Comparison of ENCODE assay signal across 1 cellular context in genomic region chr5:95861221-95861857, GRCh38.
TF ChIP-seq lines count a peak whose summit lies in the region.

No MANE protein-coding gene starts in this region.

TF ChIP-seq in HepG2, 621 proteins besides CTCF, POLR2A, EP300 and RAD21 (continued from another document and continues in another):
- TF ChIP-seq ZNF260 (CRISPR knock-in tag; IDR thresholded peaks at IDR 0.05; ENCODE audit: borderline replicate concordance, low read depth) (no peak), HOXA5 (CRISPR knock-in tag; IDR thresholded peaks at IDR 0.05) (peak; percentile 75; the same call in 1 of the 2 replicates), KLF15 (CRISPR knock-in tag; IDR thresholded peaks at IDR 0.05; ENCODE audit: borderline replicate concordance) (no peak), ZNF503 (CRISPR knock-in tag; IDR thresholded peaks at IDR 0.05) (0 out of 2 replicates have a peak, but pooled peaks have one; percentile 44), NFYC (CRISPR knock-in tag; IDR thresholded peaks at IDR 0.05) (no peak), ATF7 (IDR thresholded peaks at IDR 0.05) (0 out of 2 replicates have a peak, but pooled peaks have one; percentile 2), ATF7 (CRISPR knock-in tag; IDR thresholded peaks at IDR 0.05) (no peak; the same call in 1 of the 2 replicates), CENPT (CRISPR knock-in tag; IDR thresholded peaks at IDR 0.05; ENCODE audit: low read depth) (no peak), ZNF761 (CRISPR knock-in tag; conservative IDR thresholded peaks at IDR 0.05) (0 out of 2 replicates have a peak, but pooled peaks have one; percentile 67), GABPB1 (CRISPR knock-in tag; IDR thresholded peaks at IDR 0.05) (peak; percentile 33; the same call in 1 of the 2 replicates), ZNF124 (CRISPR knock-in tag; IDR thresholded peaks at IDR 0.05) (no peak), ZBTB21 (CRISPR knock-in tag; IDR thresholded peaks at IDR 0.05) (peak; percentile 86), PITX1 (CRISPR knock-in tag; IDR thresholded peaks at IDR 0.05) (peak; percentile 71), BRD4 (CRISPR knock-in tag; IDR thresholded peaks at IDR 0.05) (no peak), PHF5A (CRISPR knock-in tag; IDR thresholded peaks at IDR 0.05; ENCODE audit: low read depth, unreplicated experiment) (peak; percentile 20), MAFG (CRISPR knock-in tag; IDR thresholded peaks at IDR 0.05) (no peak), ZNF331 (CRISPR knock-in tag; IDR thresholded peaks at IDR 0.05) (peak; percentile 47; the same call in 1 of the 2 replicates), TFDP2 (CRISPR knock-in tag; IDR thresholded peaks at IDR 0.05) (peak; percentile 27; the same call in 1 of the 2 replicates), BHLHE40 (IDR thresholded peaks at IDR 0.05; ENCODE audit: low read length) (no peak), ZNF224 (CRISPR knock-in tag; IDR thresholded peaks at IDR 0.05) (peak; percentile 72; the same call in 1 of the 2 replicates), JUND (CRISPR knock-in tag; IDR thresholded peaks at IDR 0.05) (no peak), HNRNPUL1 (IDR thresholded peaks at IDR 0.05; ENCODE audit: low read depth, low read length) (no peak), FOXO1 (CRISPR knock-in tag; IDR thresholded peaks at IDR 0.05) (peak; percentile 68; the same call in 1 of the 2 replicates), SP2 (CRISPR knock-in tag; IDR thresholded peaks at IDR 0.05) (no peak), POGZ (CRISPR knock-in tag; IDR thresholded peaks at IDR 0.05) (peak; percentile 65), HDAC1 (CRISPR knock-in tag; IDR thresholded peaks at IDR 0.05) (peak; percentile 75), HNF4A (CRISPR knock-in tag; IDR thresholded peaks at IDR 0.05) (peak; percentile 59), SP140L (CRISPR knock-in tag; IDR thresholded peaks at IDR 0.05; ENCODE audit: borderline replicate concordance) (no peak), TEF (CRISPR knock-in tag; IDR thresholded peaks at IDR 0.05) (peak; percentile 37; the same call in 1 of the 2 replicates), ZNF75D (CRISPR knock-in tag; IDR thresholded peaks at IDR 0.05; ENCODE audit: borderline replicate concordance) (no peak), MLLT10 (CRISPR knock-in tag; IDR thresholded peaks at IDR 0.05) (no peak), NCOR1 (IDR thresholded peaks at IDR 0.05; ENCODE audit: borderline replicate concordance, low read length) (peak; percentile 45; the same call in 1 of the 2 replicates), ZNF878 (CRISPR knock-in tag; IDR thresholded peaks at IDR 0.05) (peak; percentile 77; the same call in 1 of the 2 replicates), ZNF713 (CRISPR knock-in tag; IDR thresholded peaks at IDR 0.05) (no peak), ZNF362 (CRISPR knock-in tag; IDR thresholded peaks at IDR 0.05; ENCODE audit: borderline replicate concordance) (no peak; the same call in 1 of the 2 replicates), E2F1 (CRISPR knock-in tag; IDR thresholded peaks at IDR 0.05) (no peak), FOSL2 (CRISPR knock-in tag; IDR thresholded peaks at IDR 0.05) (peak; percentile 89), ELF1 (CRISPR knock-in tag; IDR thresholded peaks at IDR 0.05) (peak; percentile 53; the same call in 1 of the 2 replicates), TARDBP (CRISPR knock-in tag; IDR thresholded peaks at IDR 0.05) (peak; percentile 45; the same call in 1 of the 2 replicates), FOXJ3 (CRISPR knock-in tag; IDR thresholded peaks at IDR 0.05; ENCODE audit: borderline replicate concordance) (peak; percentile 20; the same call in 1 of the 2 replicates), REST (IDR thresholded peaks at IDR 0.05; ENCODE audit: borderline replicate concordance in 1 of 2, low read depth in 1 of 2, low read length in 2 of 2) (peak in 1 of 2 experiments; percentile 36; a peak in 1 of 4 replicates), SOX13 (IDR thresholded peaks at IDR 0.05) (0 out of 2 replicates have a peak, but pooled peaks have one; percentile 41), SOX13 (CRISPR knock-in tag; conservative IDR thresholded peaks at IDR 0.05 in 1 of 2, IDR thresholded peaks at IDR 0.05 in 1 of 2) (peak in 1 of 2 experiments; percentile 78; a peak in 2 of 4 replicates), SPEN (CRISPR knock-in tag; IDR thresholded peaks at IDR 0.05; ENCODE audit: low read depth) (peak; percentile 57; the same call in 1 of the 2 replicates), ATF1 (CRISPR knock-in tag; IDR thresholded peaks at IDR 0.05) (peak; percentile 71), THAP9 (CRISPR knock-in tag; IDR thresholded peaks at IDR 0.05; ENCODE audit: borderline replicate concordance) (no peak), ZFY (CRISPR knock-in tag; IDR thresholded peaks at IDR 0.05) (peak; percentile 43; the same call in 1 of the 2 replicates), MIER2 (CRISPR knock-in tag; IDR thresholded peaks at IDR 0.05) (no peak), ZNF674 (CRISPR knock-in tag; IDR thresholded peaks at IDR 0.05; ENCODE audit: low read depth) (no peak), ZNF513 (CRISPR knock-in tag; conservative IDR thresholded peaks at IDR 0.05) (no peak), PATZ1 (CRISPR knock-in tag; IDR thresholded peaks at IDR 0.05) (peak; percentile 57), ZMYM2 (CRISPR knock-in tag; IDR thresholded peaks at IDR 0.05) (no peak), SMAD9 (CRISPR knock-in tag; IDR thresholded peaks at IDR 0.05) (no peak), RXRB (CRISPR knock-in tag; IDR thresholded peaks at IDR 0.05; ENCODE audit: borderline replicate concordance) (peak; percentile 52)
